ENCODE assay signal across 10 cellular contexts in genomic region chr10:13816195-13816926, GRCh38.
DNase-seq lines count a peak whose midpoint lies in the region; ATAC-seq and TF ChIP-seq lines count a peak whose summit lies in the region.
"Had no signal": no experiment of that assay in that cellular context is flagged by ENCODE, and none has a peak within 500 bp of the region (broad histone marks: within the 10 kb centered on the region; RNA-seq: fewer than 3 reads in every experiment).

No MANE protein-coding gene starts in this region.

- peaks cover 0 to 8% of the 10 kb centered on the region in 2 experiments; a peak in 1 of 4 replicates for H3K4me1 ChIP-seq in SK-N-SH (ENCODE audit: control insufficient read depth in 1 of 2, insufficient read depth in 2 of 2, low read depth in 1 of 2, low read length in 1 of 2)

- TF ChIP-seq EP300 in SK-N-SH (IDR thresholded peaks at IDR 0.05; ENCODE audit: borderline replicate concordance in 1 of 2, low read depth in 1 of 2, low read length in 1 of 2), result no peak

- 92% methylated on average over 7 of the region's 7 CpGs for WGBS in SK-N-SH (ENCODE audit: low lambda C conversion rate)

- H3K4me3 ChIP-seq in SK-N-SH (ENCODE audit: low read depth in 2 of 2, low read length in 1 of 2) (no peak overlapping the region), foreskin fibroblast (ENCODE audit: low read depth in 1 of 2, low read length in 2 of 2) (no peak overlapping the region)

- TF ChIP-seq CTCF in SK-N-SH (IDR thresholded peaks at IDR 0.05) (no peak), foreskin fibroblast (IDR thresholded peaks at IDR 0.05; ENCODE audit: low read depth, low read length) (no peak)

- H3K27ac ChIP-seq in SK-N-SH (ENCODE audit: low read depth in 2 of 2, low read length in 1 of 2), result peak overlapping the region in 1 of 2 experiments; percentile 86; a peak in 2 of 4 replicates

- CTCF ChIA-PET in SK-N-SH (lab: Yijun Ruan, JAX), result interaction anchor here (1.1 to 1.2 kb wide), 2 partner anchors 14 to 15 kb away, joined by 3 read pairs; no protein-coding TSS in a partner anchor

- no peaks in the 10 kb centered on the region; the same call in 1 of the 2 replicates for H3K9me3 ChIP-seq in SK-N-SH

- ATAC-seq in GM19023 (IDR thresholded peaks at IDR 0.05; ENCODE audit: unreplicated experiment), result no peak

- POLR2A ChIA-PET in SK-N-SH (lab: Yijun Ruan, JAX), result no interaction called here

- H2AFZ ChIP-seq in SK-N-SH (ENCODE audit: low read depth), result no peak overlapping the region

- H3K9me2 ChIP-seq in SK-N-SH, result no peaks in the 10 kb centered on the region

- peaks cover 42% of the 10 kb centered on the region for H3F3A ChIP-seq in SK-N-SH (replicated peaks; ENCODE audit: insufficient read depth)

- no peak overlapping the region; the same call in 1 of the 2 replicates for H3K9ac ChIP-seq in SK-N-SH

- H4K20me1 ChIP-seq in SK-N-SH (ENCODE audit: insufficient read depth), result peaks cover 19% of the 10 kb centered on the region; the same call in 1 of the 2 replicates

- H3K4me2 ChIP-seq in SK-N-SH, result peak overlapping the region; percentile 30; the same call in 1 of the 2 replicates

- TF ChIP-seq RAD21 in SK-N-SH (IDR thresholded peaks at IDR 0.05; ENCODE audit: low read length), result no peak

- no peaks in the 10 kb centered on the region for H3K27me3 ChIP-seq in SK-N-SH (ENCODE audit: insufficient read depth)

- peaks cover 86% of the 10 kb centered on the region for H3K79me2 ChIP-seq in SK-N-SH (ENCODE audit: insufficient read depth)

- DNase-seq in HCEC 1CT (peak; percentile 87), SK-N-SH (no peak), foreskin fibroblast (peak; percentile 85 to 90), putamen (ENCODE audit: low spot score) (peak; percentile 82), DMS153 treated with DMSO at 0.1 percent for 48 hours (lab: John Stamatoyannopoulos, UW; ENCODE audit: unreplicated experiment) (no peak)
- no peak for DNase-seq in activated T-cell treated with anti-CD3 and anti-CD28 coated beads, Interleukin-2, amount 50 U/mL, for 1 hour
- DNase-seq in activated CD8-positive, alpha-beta memory T cell treated with anti-CD3 and anti-CD28 coated beads for 24 hours, result no peak
- DNase-seq: activated naive CD4-positive, alpha-beta T cell treated with Interleukin-2 at 50 U/mL for 16 hours; RPMI8226 had no signal

- peaks cover 0 to 16% of the 10 kb centered on the region in 2 experiments for H3K36me3 ChIP-seq in SK-N-SH (replicated peaks in 1 of 2; ENCODE audit: control insufficient read depth in 1 of 2, insufficient read depth in 2 of 2, low read length in 1 of 2)

TF ChIP-seq in SK-N-SH, 30 proteins besides CTCF, POLR2A, EP300 and RAD21:
- peak; percentile 65 for TF ChIP-seq PBX3 (IDR thresholded peaks at IDR 0.05)
- no peak for TF ChIP-seq TEAD4 (IDR thresholded peaks at IDR 0.05; ENCODE audit: borderline replicate concordance, insufficient read depth)

Comparison
In these comparisons a context has a peak if more than half of its experiments do, and no peak if none do; other contexts are left out.
1. DNase-seq: peak in HCEC 1CT (single experiment), foreskin fibroblast (2 of 2) and putamen (single experiment); none in SK-N-SH (single experiment), activated T-cell treated with anti-CD3 and anti-CD28 coated beads, Interleukin-2, amount 50 U/mL, for 1 hour (single experiment), activated CD8-positive, alpha-beta memory T cell treated with anti-CD3 and anti-CD28 coated beads for 24 hours (single experiment) and DMS153 treated with DMSO at 0.1 percent for 48 hours (single experiment).